8 cellular contexts compared by ENCODE assay signal in the genomic region with DNA sequence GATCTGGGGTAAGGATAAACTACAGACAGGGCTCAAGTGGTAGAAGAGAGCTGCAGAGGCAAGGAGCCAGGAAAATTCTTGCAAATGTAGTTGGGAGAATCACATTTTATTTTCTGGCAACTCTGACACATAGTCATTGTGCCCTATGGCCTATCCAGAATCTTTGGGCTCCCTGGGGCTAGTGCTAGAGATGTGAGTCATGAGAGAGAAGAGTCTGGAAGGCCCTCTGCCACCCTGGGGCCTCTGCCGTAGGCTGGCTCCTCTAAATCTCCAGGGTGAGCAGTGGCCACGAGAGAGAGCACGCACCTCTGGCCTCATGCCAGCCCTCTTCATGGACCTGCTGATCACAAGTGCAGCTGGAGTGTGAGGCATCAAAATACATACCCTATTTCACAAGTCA.
DNase-seq lines count a peak whose midpoint lies in the region; ATAC-seq, FAIRE-seq and TF ChIP-seq lines count a peak whose summit lies in the region.

No MANE protein-coding gene starts in this region.

- H4K8ac ChIP-seq in neuronal stem cell (ENCODE audit: low read depth, low read length) = no peak overlapping the region

- DNase-seq in DMS153 (lab: John Stamatoyannopoulos, UW) (peak; percentile 46), NCI-H2107 (lab: John Stamatoyannopoulos, UW) (peak; percentile 39), cardiac fibroblast (ENCODE audit: low read depth in 2 of 2) (peak; percentile 87 to 89), neuronal stem cell (ENCODE audit: low spot score) (no peak), NK-92 (lab: John Stamatoyannopoulos, UW; ENCODE audit: unreplicated experiment) (no peak), kidney (no peak), 8988T (no peak)

- H2BK12ac ChIP-seq in neuronal stem cell (ENCODE audit: low read length) = peak overlapping the region; percentile 82

- H3K9me3 ChIP-seq in neuronal stem cell (replicated peaks in 1 of 2; ENCODE audit: control insufficient read depth in 2 of 2, insufficient read depth in 1 of 2, low read depth in 1 of 2, low read length in 2 of 2) (no peaks in the 10 kb centered on the region), kidney (ENCODE audit: control insufficient read depth in 1 of 2, low read length in 2 of 2) (no peaks in the 10 kb centered on the region)

- H2BK5ac ChIP-seq in neuronal stem cell (ENCODE audit: low read length) = no peak overlapping the region

- peak overlapping the region; percentile 7 for H3K18ac ChIP-seq in neuronal stem cell (ENCODE audit: low read length)

- intact Hi-C loops in kidney (cut with DNase I) = no loop called here

- H3K27ac ChIP-seq in neuronal stem cell (replicated peaks; ENCODE audit: low read length) (no peak overlapping the region), kidney (ENCODE audit: low read depth in 2 of 2, low read length in 2 of 2) (no peak overlapping the region)

- H3K4me2 ChIP-seq in neuronal stem cell (ENCODE audit: insufficient read depth, low read length, poor library complexity, severe bottlenecking) = no peak overlapping the region

- ATAC-seq in HG02885 (IDR thresholded peaks at IDR 0.05; ENCODE audit: poor library complexity, unreplicated experiment) = no peak

- no peak overlapping the region for H4K91ac ChIP-seq in neuronal stem cell (ENCODE audit: low read depth, low read length, poor library complexity)

- H3K4ac ChIP-seq in neuronal stem cell (ENCODE audit: low read length) = no peak overlapping the region

- no peak for FAIRE-seq in kidney (lab: Jason Lieb, UNC)

- H2AFZ ChIP-seq in neuronal stem cell (ENCODE audit: low read length) = no peak overlapping the region

- peak overlapping the region; percentile 55 for H2BK15ac ChIP-seq in neuronal stem cell (ENCODE audit: low read length)

- H3K27me3 ChIP-seq in neuronal stem cell (ENCODE audit: control insufficient read depth in 3 of 3, insufficient read depth in 3 of 3, low read depth in 1 of 3, low read length in 3 of 3) = no peaks in the 10 kb centered on the region

- WGBS in neuronal stem cell (ENCODE audit: extremely low coverage in 2 of 2, insufficient read length in 2 of 2, insufficient replicate concordance in 1 of 2), 2 donors = no CpG with 5 or more reads among the region's 3 CpGs

- no peak overlapping the region for H2BK120ac ChIP-seq in neuronal stem cell (ENCODE audit: low read depth, low read length)

- no peak overlapping the region for H3K23ac ChIP-seq in neuronal stem cell (ENCODE audit: low read depth, low read length, poor library complexity)

- H3K4me3 ChIP-seq in cardiac fibroblast (replicated peaks in 1 of 2; ENCODE audit: low read depth in 2 of 2, low read length in 2 of 2) (no peak overlapping the region), neuronal stem cell (ENCODE audit: low read length in 2 of 2) (no peak overlapping the region), kidney (ENCODE audit: low read length in 2 of 2) (no peak overlapping the region)

- H3K14ac ChIP-seq in neuronal stem cell (ENCODE audit: low read length) = no peak overlapping the region

- no peak for TF ChIP-seq CTCF in cardiac fibroblast (IDR thresholded peaks at IDR 0.05; ENCODE audit: low read depth, low read length)
- no peak for TF ChIP-seq CTCF in kidney (IDR thresholded peaks at IDR 0.05; ENCODE audit: borderline replicate concordance, extremely low read depth, insufficient read depth)

- H2AK5ac ChIP-seq in neuronal stem cell (ENCODE audit: low read depth, low read length) = peak overlapping the region; percentile 70

- H3K4me1 ChIP-seq in neuronal stem cell (ENCODE audit: control insufficient read depth in 2 of 2, insufficient read depth in 1 of 2, low read depth in 1 of 2, low read length in 2 of 2) = no peaks in the 10 kb centered on the region
- no peaks in the 10 kb centered on the region for H3K4me1 ChIP-seq in kidney (ENCODE audit: control insufficient read depth in 1 of 2, insufficient read depth in 1 of 2, low read depth in 1 of 2, low read length in 2 of 2)

- no peaks in the 10 kb centered on the region for H3K79me1 ChIP-seq in neuronal stem cell (ENCODE audit: low read depth, low read length)

- H3K36me3 ChIP-seq in neuronal stem cell (replicated peaks in 1 of 2; ENCODE audit: control insufficient read depth in 2 of 2, insufficient read depth in 2 of 2, low read length in 2 of 2) (no peaks in the 10 kb centered on the region), kidney (ENCODE audit: control insufficient read depth in 1 of 2, insufficient read depth in 2 of 2, low read length in 2 of 2) (no peaks in the 10 kb centered on the region)

- H3K9ac ChIP-seq in neuronal stem cell (ENCODE audit: low read depth, low read length, poor library complexity) = no peak overlapping the region
- no peak overlapping the region for H3K9ac ChIP-seq in kidney (ENCODE audit: low read length in 2 of 2)

Comparison
In these comparisons a context has a peak if more than half of its experiments do, and no peak if none do; other contexts are left out.
1. DNase-seq: peak in DMS153 (single experiment), NCI-H2107 (single experiment) and cardiac fibroblast (2 of 2); none in neuronal stem cell (single experiment), NK-92 (single experiment), kidney (single experiment) and 8988T (single experiment).